8 cellular contexts compared by ENCODE assay signal in genomic region chr1:2556277-2557145, GRCh38. TPM values are rescaled to one million over a fixed set of nuclear protein-coding genes. Genes with fewer than 3 reads are reported as not detected.
DNase-seq lines count a peak whose midpoint lies in the region; ATAC-seq and TF ChIP-seq lines count a peak whose summit lies in the region.

TSS of gene TNFRSF14 (plus strand) at chr1:2556371. CDS start at chr1:2556665, 294 bp downstream.

- no peaks in the 10 kb centered on the region for H3K9me3 ChIP-seq in A673 (ENCODE audit: low read depth, low read length, poor library complexity, severe bottlenecking)

- H3K27me3 ChIP-seq in A673 (replicated peaks; ENCODE audit: insufficient read depth, low read depth, low read length, poor library complexity): no peaks in the 10 kb centered on the region

- peak within 1 kb of the TSS; percentile 45 for H3K4me3 ChIP-seq in A673 (ENCODE audit: low read depth, low read length, poor library complexity, severe bottlenecking)
- H3K4me3 ChIP-seq in cardiac fibroblast (replicated peaks in 1 of 2; ENCODE audit: low read depth in 2 of 2, low read length in 2 of 2): peak within 1 kb of the TSS; percentile 46 to 61
- peak within 1 kb of the TSS; percentile 54 for H3K4me3 ChIP-seq in lower leg skin (ENCODE audit: low read depth, poor library complexity, severe bottlenecking)

- peak; percentile 34 for ATAC-seq in GM18909 (IDR thresholded peaks at IDR 0.05; ENCODE audit: poor library complexity, unreplicated experiment)

- intact Hi-C loops in A673 (cut with micrococcal nuclease; ENCODE audit: unreplicated experiment) (loop anchor here (10.0 kb wide), 1 partner anchor 868 kb away; no protein-coding TSS in a partner anchor), lower leg skin (cut with DNase I; ENCODE audit: low total_unique reads) (no loop called here)

- TF ChIP-seq CTCF in A673 (conservative IDR thresholded peaks at IDR 0.05; ENCODE audit: low read depth, low read length): no peak
- TF ChIP-seq CTCF in cardiac fibroblast (IDR thresholded peaks at IDR 0.05; ENCODE audit: low read depth, low read length): peak; percentile 14
- TF ChIP-seq CTCF in lower leg skin (IDR thresholded peaks at IDR 0.05): no peak

- H3K36me3 ChIP-seq in A673 (ENCODE audit: insufficient read depth, low read length, poor library complexity, severe bottlenecking): no peaks in the 10 kb centered on the region

- DNase-seq in A673 (ENCODE audit: low spot score) (peak; percentile 42), HK-2 (ENCODE audit: unreplicated experiment) (peak; percentile 54), UCSD-AML1 (lab: John Stamatoyannopoulos, UW; ENCODE audit: unreplicated experiment) (peak; percentile 66), cardiac fibroblast (ENCODE audit: low read depth in 2 of 2) (peak; percentile 50 to 60), lower leg skin (ENCODE audit: low spot score in 2 of 2) (peak; percentile 63 to 94), G401 (ENCODE audit: low spot score) (no peak)
- DNase-seq in stimulated activated CD8-positive, alpha-beta memory T cell treated with anti-CD3 and anti-CD28 coated beads, Interleukin-2, amount 100 ng/mL, for 48 hours (ENCODE audit: low read depth in 2 of 2): peak; percentile 46 to 58

- peaks cover 17% of the 10 kb centered on the region for H3K4me1 ChIP-seq in A673 (ENCODE audit: insufficient read depth, low read length, poor library complexity, severe bottlenecking)

- H3K27ac ChIP-seq in A673 (ENCODE audit: low read depth, low read length, poor library complexity, severe bottlenecking): peak within 1 kb of the TSS; percentile 72

- POLR2A ChIA-PET in A673 (lab: Charles Lee; ENCODE audit: low non-redundant PET): no interaction called here

- CTCF ChIA-PET in A673 (lab: Charles Lee): no interaction called here

- no TSS peak for BruUV-seq in A673 (replicated peaks; lab: Mats Ljungman, UMichigan)

- TF ChIP-seq POLR2A in lower leg skin (IDR thresholded peaks at IDR 0.05): no peak

- in situ Hi-C loops in G401 (cut with HindIII; ENCODE audit: low sequenced_read_pairs): no loop called here

- 1% methylated on average over 24 to 26 of the region's 34 CpGs for WGBS in lower leg skin, 2 donors

RNA-seq across cellular contexts. Expression of gene TNFRSF14, which starts in this region (rescaled TPM):
- total RNA-seq in A673 (2021) (4.6 and 7.6 TPM in 2 replicates), lower leg skin (10 to 100 TPM; 35.2 to 43.6 (median 38.3) TPM)
- total RNA-seq in G401 (2014; rRNA removed; shearing (Covaris generic)): 7.4 and 9.0 TPM in 2 replicates
